ENCODE assay signal across 22 cellular contexts in the genomic region with DNA sequence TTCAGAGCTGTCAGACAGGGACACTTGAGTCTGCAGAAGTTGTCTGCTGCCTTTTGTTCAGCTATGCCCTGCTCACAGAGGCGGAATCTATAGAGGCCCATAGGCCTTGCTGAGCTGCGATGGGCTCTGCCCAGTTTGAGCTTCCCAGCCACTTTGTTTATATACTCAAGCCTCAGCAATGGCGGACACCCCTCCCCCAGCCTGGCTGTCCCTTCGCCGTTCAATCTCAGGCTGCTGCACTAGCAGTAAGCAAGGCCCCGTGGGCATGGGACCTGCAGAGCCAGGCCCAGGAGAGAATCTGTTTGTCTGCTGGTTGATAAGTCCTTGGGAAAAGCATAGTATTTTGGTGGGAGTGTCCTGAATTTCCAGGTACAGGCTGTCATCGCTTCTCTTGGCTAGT. TPM values are rescaled to one million over a fixed set of nuclear protein-coding genes. Genes with fewer than 3 reads are reported as not detected.
DNase-seq lines count a peak whose midpoint lies in the region; ATAC-seq and TF ChIP-seq lines count a peak whose summit lies in the region.
"Had no signal": no experiment of that assay in that cellular context is flagged by ENCODE, and none has a peak within 500 bp of the region (broad histone marks: within the 10 kb centered on the region; RNA-seq: fewer than 3 reads in every experiment).

No MANE protein-coding gene starts in this region.

- DNase-seq in left cardiac atrium, result peak; percentile 5
- no peak for DNase-seq in left ventricle myocardium inferior
- DNase-seq in PC-9, result no peak
- peak; percentile 83 for DNase-seq in mesenteric fat pad (ENCODE audit: low spot score)
- DNase-seq in NCI-H2171 treated with DMSO at 0.1 percent for 48 hours (lab: John Stamatoyannopoulos, UW), result no peak
- DNase-seq: AML-193; Caco-2; Calu3; CD4-positive, alpha-beta T cell; CD8-positive, alpha-beta T cell; DMS79 treated with DMSO at 0.1 percent for 48 hours; GDM1 had no signal

- H3K36me3 ChIP-seq in left ventricle myocardium inferior, result no peaks in the 10 kb centered on the region
- H3K36me3 ChIP-seq in PC-9 (ENCODE audit: low read depth), result no peaks in the 10 kb centered on the region
- H3K36me3 ChIP-seq: BLaER1 treated with 17β-estradiol and CSF1 and Interleukin-3, amounts not matched to agents 10 nM and 100 nM had no signal

- H3K9me3 ChIP-seq in left ventricle myocardium inferior (replicated peaks) (no peaks in the 10 kb centered on the region), PC-9 (ENCODE audit: insufficient read depth, low read depth) (no peaks in the 10 kb centered on the region)
- H3K9me3 ChIP-seq: A549 had no signal

- intact Hi-C loops in left cardiac atrium (cut with DNase I), result no loop called here
- intact Hi-C loops in left ventricle myocardium inferior (cut with micrococcal nuclease), result no loop called here
- intact Hi-C loops in PC-9 (cut with micrococcal nuclease; ENCODE audit: unreplicated experiment), result no loop called here

- CTCF ChIA-PET in PC-9 (lab: Charles Lee), result no interaction called here

- H2AFZ ChIP-seq in PC-9, result peak overlapping the region; percentile 8; the same call in 1 of the 2 replicates

- ATAC-seq in left cardiac atrium (no peak), HG03095 (IDR thresholded peaks at IDR 0.05; ENCODE audit: unreplicated experiment) (no peak), HG02885 (IDR thresholded peaks at IDR 0.05; ENCODE audit: poor library complexity, unreplicated experiment) (no peak)
- ATAC-seq: A549; CD8-positive, alpha-beta T cell; GM12878 had no signal

- H3K9me2 ChIP-seq in PC-9 (ENCODE audit: insufficient read depth), result no peaks in the 10 kb centered on the region

- POLR2A ChIA-PET in PC-9 (lab: Charles Lee; ENCODE audit: unreplicated experiment), result no interaction called here

- no TSS peak for BruUV-seq in PC-9 (replicated peaks; lab: Mats Ljungman, UMichigan)

- H3K27me3 ChIP-seq in left ventricle myocardium inferior (ENCODE audit: low read depth) (no peaks in the 10 kb centered on the region), PC-9 (ENCODE audit: insufficient read depth, low read depth) (no peaks in the 10 kb centered on the region)
- H3K27me3 ChIP-seq: BLaER1 treated with 17β-estradiol and CSF1 and Interleukin-3, amounts not matched to agents 10 nM and 100 nM had no signal

- H3K4me2 ChIP-seq in PC-9, result no peak overlapping the region
- H3K4me2 ChIP-seq: A549; BLaER1 treated with 17β-estradiol and CSF1 and Interleukin-3, amounts not matched to agents 10 nM and 100 nM had no signal

- H3K4me3 ChIP-seq in left ventricle myocardium inferior (no peak overlapping the region), PC-9 (no peak overlapping the region)
- H3K4me3 ChIP-seq: A549; BLaER1 treated with 17β-estradiol and CSF1 and Interleukin-3, amounts not matched to agents 10 nM and 100 nM; GM12878 had no signal

- no peak overlapping the region for H3K27ac ChIP-seq in left ventricle myocardium inferior (replicated peaks)
- H3K27ac ChIP-seq in PC-9, result no peak overlapping the region
- H3K27ac ChIP-seq: 22Rv1; A549; BLaER1 treated with 17β-estradiol and CSF1 and Interleukin-3, amounts not matched to agents 10 nM and 100 nM; C4-2B had no signal

- no peak for TF ChIP-seq CTCF in left ventricle myocardium inferior (IDR thresholded peaks at IDR 0.05; ENCODE audit: borderline replicate concordance)
- TF ChIP-seq CTCF in PC-9 (conservative IDR thresholded peaks at IDR 0.05), result no peak

- no peaks in the 10 kb centered on the region for H3K79me2 ChIP-seq in PC-9 (ENCODE audit: low read depth)

- no peaks in the 10 kb centered on the region for H3K4me1 ChIP-seq in left ventricle myocardium inferior
- H3K4me1 ChIP-seq in PC-9 (replicated peaks; ENCODE audit: insufficient read depth), result no peaks in the 10 kb centered on the region
- H3K4me1 ChIP-seq: A549; BLaER1 treated with 17β-estradiol and CSF1 and Interleukin-3, amounts not matched to agents 10 nM and 100 nM; Caco-2 had no signal

- no peaks in the 10 kb centered on the region for H4K20me1 ChIP-seq in PC-9 (ENCODE audit: insufficient read depth)
- H4K20me1 ChIP-seq: BLaER1 treated with 17β-estradiol and CSF1 and Interleukin-3, amounts not matched to agents 10 nM and 100 nM had no signal

- no peaks in the 10 kb centered on the region for H3F3A ChIP-seq in PC-9 (ENCODE audit: insufficient read depth, low read depth)

RNA-seq across cellular contexts. Expression of gene OR6M1, which starts 23.6 kb away (rescaled TPM):
- total RNA-seq in left cardiac atrium, result not detected
- not detected for total RNA-seq in left ventricle myocardium inferior
- not detected in 2 replicates for total RNA-seq in PC-9 (2021)
- not detected for total RNA-seq in mesenteric fat pad
- total RNA-seq: A172; B cell; Caco-2; Calu3; CD4-positive, alpha-beta T cell; CD8-positive, alpha-beta T cell; G401; GM12878 had no signal

RNA-seq across cellular contexts. Expression of gene TMEM225, which starts 55.7 kb away (rescaled TPM):
- total RNA-seq in left cardiac atrium, result not detected
- not detected for total RNA-seq in left ventricle myocardium inferior
- total RNA-seq in PC-9 (2021), result not detected in 2 replicates
- not detected for total RNA-seq in mesenteric fat pad
- total RNA-seq: A172; B cell; Caco-2; Calu3; CD4-positive, alpha-beta T cell; CD8-positive, alpha-beta T cell; G401; GM12878 had no signal

Comparison
In these comparisons a context has a peak if more than half of its experiments do, and no peak if none do; other contexts are left out.
1. DNase-seq: peak in left cardiac atrium (single experiment) and mesenteric fat pad (single experiment); none in left ventricle myocardium inferior (single experiment), PC-9 (0 of 2) and NCI-H2171 treated with DMSO at 0.1 percent for 48 hours (single experiment).